In the genomic region with DNA sequence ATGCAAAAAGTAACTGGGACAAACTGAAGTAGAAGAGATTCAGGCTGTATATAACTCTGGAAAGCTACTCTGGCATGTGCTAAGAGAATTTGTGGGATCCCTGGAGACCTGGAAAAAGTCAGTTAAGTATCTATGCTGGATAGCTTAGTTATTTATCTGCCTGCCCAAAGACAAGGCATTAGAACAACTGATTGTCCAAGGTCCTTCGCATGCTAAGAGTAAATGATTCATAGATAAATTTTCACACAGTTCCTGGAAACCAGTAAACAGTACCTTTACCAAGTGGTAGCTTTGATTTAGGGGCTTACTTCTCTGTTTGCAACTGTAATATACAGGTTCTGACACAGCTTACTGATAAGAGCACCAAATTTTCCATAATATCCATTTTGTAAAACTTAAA, we compare ENCODE assay signal across 26 cellular contexts.
A peak's percentile ranks its signal among the peaks of the same experiment; 100 is the strongest.
DNase-seq lines count a peak whose midpoint lies in the region; ATAC-seq, FAIRE-seq and TF ChIP-seq lines count a peak whose summit lies in the region.
"Had no signal": no experiment of that assay in that cellular context is flagged by ENCODE, and none has a peak within 500 bp of the region (broad histone marks: within the 10 kb centered on the region; RNA-seq: fewer than 3 reads in every experiment).

No MANE protein-coding gene starts in this region.

- H3K36me3 Mint-ChIP-seq in astrocyte (ENCODE audit: low read depth, unreplicated experiment), result no peaks in the 10 kb centered on the region
- H3K36me3 Mint-ChIP-seq: stimulated activated effector memory CD8-positive, alpha-beta T cell treated with anti-CD3 and anti-CD28 coated beads, Interleukin-12 subunit alpha, Interleukin-12 subunit beta, amount 100 ng/mL, for 72 hours had no signal

- H3K27me3 ChIP-seq in ACC112 (ENCODE audit: insufficient read depth, low read length) (no peaks in the 10 kb centered on the region), astrocyte (ENCODE audit: insufficient read depth, low read length) (no peaks in the 10 kb centered on the region)
- H3K27me3 ChIP-seq: esophagus muscularis mucosa, neutrophil, Peyer's patch, SJSA1 had no signal

- H3K27ac Mint-ChIP-seq in astrocyte (ENCODE audit: unreplicated experiment), result no peak overlapping the region
- H3K27ac Mint-ChIP-seq: activated CD4-positive, alpha-beta T cell treated with anti-CD3 and anti-CD28 coated beads for 36 hours; activated T-cell treated with anti-CD3 and anti-CD28 coated beads, Interleukin-2, amount 50 U/mL, for 24 hours; stimulated activated effector memory CD8-positive, alpha-beta T cell treated with anti-CD3 and anti-CD28 coated beads, Interleukin-12 subunit alpha, Interleukin-12 subunit beta, amount 100 ng/mL, for 72 hours; T-helper 17 cell had no signal

- H3K9ac ChIP-seq in astrocyte (ENCODE audit: low read length), result no peak overlapping the region

- H3K9me3 Mint-ChIP-seq in astrocyte (ENCODE audit: unreplicated experiment), result no peaks in the 10 kb centered on the region
- H3K9me3 Mint-ChIP-seq: activated T-cell treated with anti-CD3 and anti-CD28 coated beads, Interleukin-2, amount 50 U/mL, for 24 hours; stimulated activated effector memory CD8-positive, alpha-beta T cell treated with anti-CD3 and anti-CD28 coated beads, Interleukin-12 subunit alpha, Interleukin-12 subunit beta, amount 100 ng/mL, for 72 hours had no signal

- peak; percentile 82 for FAIRE-seq in astrocyte (lab: Jason Lieb, UNC)
- FAIRE-seq: keratinocyte had no signal

- H2AFZ ChIP-seq in ACC112 (ENCODE audit: low read length, unreplicated experiment) (no peak overlapping the region), astrocyte (ENCODE audit: low read depth, low read length) (no peak overlapping the region)

- H3K79me2 ChIP-seq in ACC112 (ENCODE audit: control insufficient read depth, insufficient read depth, low read length, unreplicated experiment) (peaks cover 28% of the 10 kb centered on the region), astrocyte (ENCODE audit: insufficient read depth, low read length) (peaks cover 30% of the 10 kb centered on the region)

- H3K9me3 ChIP-seq in astrocyte (ENCODE audit: insufficient read depth, low read depth, low read length), result no peaks in the 10 kb centered on the region
- H3K9me3 ChIP-seq: breast epithelium, esophagus muscularis mucosa, HAP-1, neutrophil, Peyer's patch, psoas muscle, SJSA1 had no signal

- ATAC-seq in HG02938 (IDR thresholded peaks at IDR 0.05; ENCODE audit: unreplicated experiment), result peak; percentile 40
- ATAC-seq: activated CD4-positive, alpha-beta T cell treated with anti-CD3 and anti-CD28 coated beads for 36 hours; psoas muscle; stimulated activated effector memory CD8-positive, alpha-beta T cell treated with anti-CD3 and anti-CD28 coated beads, Interleukin-12 subunit alpha, Interleukin-12 subunit beta, amount 100 ng/mL, for 72 hours; T-helper 17 cell had no signal

- peaks cover 17% of the 10 kb centered on the region for H3K4me1 Mint-ChIP-seq in astrocyte (ENCODE audit: low read depth, unreplicated experiment)

- H3K27me3 Mint-ChIP-seq in astrocyte (ENCODE audit: low read depth, unreplicated experiment), result no peaks in the 10 kb centered on the region
- H3K27me3 Mint-ChIP-seq: activated CD4-positive, alpha-beta T cell treated with anti-CD3 and anti-CD28 coated beads for 36 hours; T-helper 17 cell had no signal

- TF ChIP-seq CTCF in astrocyte (IDR thresholded peaks at IDR 0.05; ENCODE audit: insufficient read depth, low read depth, low read length), result no peak

- H3K4me1 ChIP-seq in ACC112 (ENCODE audit: control insufficient read depth, insufficient read depth, low read length, unreplicated experiment) (peaks cover 73% of the 10 kb centered on the region), astrocyte (ENCODE audit: insufficient read depth, low read length) (peaks cover 29% of the 10 kb centered on the region)
- H3K4me1 ChIP-seq: breast epithelium had no signal

- H4K20me1 ChIP-seq in astrocyte (ENCODE audit: insufficient read depth, low read length), result no peaks in the 10 kb centered on the region

- peak overlapping the region; percentile 37; the same call in 1 of the 2 replicates for H3K4me3 ChIP-seq in ACC112 (ENCODE audit: low read depth, low read length)
- H3K4me3 ChIP-seq in astrocyte (ENCODE audit: insufficient read depth, low read depth, low read length), result no peak overlapping the region
- H3K4me3 ChIP-seq: breast epithelium, esophagus muscularis mucosa, HAP-1, lung, Peyer's patch, psoas muscle, SJSA1 had no signal

- no peak overlapping the region for H3K4me3 Mint-ChIP-seq in astrocyte (ENCODE audit: unreplicated experiment)
- H3K4me3 Mint-ChIP-seq: activated CD4-positive, alpha-beta T cell treated with anti-CD3 and anti-CD28 coated beads for 36 hours; activated T-cell treated with anti-CD3 and anti-CD28 coated beads, Interleukin-2, amount 50 U/mL, for 24 hours; stimulated activated effector memory CD8-positive, alpha-beta T cell treated with anti-CD3 and anti-CD28 coated beads, Interleukin-12 subunit alpha, Interleukin-12 subunit beta, amount 100 ng/mL, for 72 hours; T-helper 17 cell had no signal

- no peak for DNase-seq in astrocyte (ENCODE audit: low read depth)
- peak; percentile 30 to 45 for DNase-seq in lung microvascular endothelial cell (ENCODE audit: low read depth in 2 of 2)
- no peak for DNase-seq in glomerular visceral epithelial cell (ENCODE audit: extremely low spot score)
- no peak for DNase-seq in substantia nigra (lab: John Stamatoyannopoulos, UW)
- DNase-seq in AG08395 (ENCODE audit: low spot score), result no peak
- DNase-seq in activated CD4-positive, alpha-beta T cell treated with anti-CD3 and anti-CD28 coated beads, Interleukin-2, amount 50 U/mL, for 1 hour, result no peak
- DNase-seq: activated CD4-positive, alpha-beta T cell treated with anti-CD3 and anti-CD28 coated beads for 36 hours; activated CD8-positive, alpha-beta memory T cell treated with anti-CD3 and anti-CD28 coated beads for 24 hours; activated naive CD4-positive, alpha-beta T cell treated with Interleukin-2 at 50 U/mL for 16 hours; activated T-cell treated with anti-CD3 and anti-CD28 coated beads, Interleukin-2, amount 50 U/mL, for 24 hours; KG1; NCI-H1694; NCI-H510A treated with DMSO at 0.1 percent for 48 hours; Peyer's patch; psoas muscle; T-helper 17 cell had no signal

- H3K36me3 ChIP-seq in ACC112 (ENCODE audit: insufficient read depth, low read length), result no peaks in the 10 kb centered on the region
- no peaks in the 10 kb centered on the region for H3K36me3 ChIP-seq in astrocyte (ENCODE audit: insufficient read depth, low read length)
- H3K36me3 ChIP-seq: breast epithelium, esophagus muscularis mucosa, HAP-1, neutrophil, Peyer's patch, SJSA1 had no signal

- no peak overlapping the region for H3K4me2 ChIP-seq in astrocyte (ENCODE audit: low read length)

- peak overlapping the region; percentile 80; the same call in 1 of the 2 replicates for H3K27ac ChIP-seq in ACC112 (ENCODE audit: low read depth, low read length)
- H3K27ac ChIP-seq in astrocyte (ENCODE audit: low read depth, low read length), result no peak overlapping the region
- H3K27ac ChIP-seq in substantia nigra (ENCODE audit: low read depth, low read length, poor library complexity, severe bottlenecking), result no peak overlapping the region
- H3K27ac ChIP-seq: breast epithelium, esophagus muscularis mucosa, neutrophil, Peyer's patch, psoas muscle, SJSA1 had no signal

Comparison
In these comparisons a context has a peak if more than half of its experiments do, and no peak if none do; other contexts are left out.
1. DNase-seq: peak in lung microvascular endothelial cell (2 of 2); none in astrocyte (single experiment), glomerular visceral epithelial cell (single experiment), substantia nigra (0 of 49), AG08395 (single experiment) and activated CD4-positive, alpha-beta T cell treated with anti-CD3 and anti-CD28 coated beads, Interleukin-2, amount 50 U/mL, for 1 hour (single experiment).